ENCODE assay signal across 1 cellular context in genomic region chr16:70714526-70715112, GRCh38.
TF ChIP-seq lines count a peak whose summit lies in the region.

No MANE protein-coding gene starts in this region.

TF ChIP-seq in IMR-90, 13 proteins besides CTCF, POLR2A, EP300 and RAD21 (continued from another document):
- no peak for TF ChIP-seq USF2 (IDR thresholded peaks at IDR 0.05; ENCODE audit: low read depth, low read length)
- TF ChIP-seq NFE2L2 (IDR thresholded peaks at IDR 0.05; ENCODE audit: low read depth, low read length): no peak
- no peak for TF ChIP-seq RCOR1 (IDR thresholded peaks at IDR 0.05; ENCODE audit: insufficient replicate concordance, low read length)
- no peak for TF ChIP-seq CEBPB (IDR thresholded peaks at IDR 0.05; ENCODE audit: low read depth, low read length)
- no peak for TF ChIP-seq ELK1 (IDR thresholded peaks at IDR 0.05; ENCODE audit: borderline replicate concordance, low read depth, low read length)
- TF ChIP-seq SMC3 (IDR thresholded peaks at IDR 0.05; ENCODE audit: low read depth, low read length): no peak
- TF ChIP-seq MAZ (IDR thresholded peaks at IDR 0.05; ENCODE audit: borderline replicate concordance, low read depth, low read length): no peak
- TF ChIP-seq BHLHE40 (IDR thresholded peaks at IDR 0.05; ENCODE audit: low read depth, low read length): no peak
